Comparison of ENCODE assay signal across 8 cellular contexts in the genomic region with DNA sequence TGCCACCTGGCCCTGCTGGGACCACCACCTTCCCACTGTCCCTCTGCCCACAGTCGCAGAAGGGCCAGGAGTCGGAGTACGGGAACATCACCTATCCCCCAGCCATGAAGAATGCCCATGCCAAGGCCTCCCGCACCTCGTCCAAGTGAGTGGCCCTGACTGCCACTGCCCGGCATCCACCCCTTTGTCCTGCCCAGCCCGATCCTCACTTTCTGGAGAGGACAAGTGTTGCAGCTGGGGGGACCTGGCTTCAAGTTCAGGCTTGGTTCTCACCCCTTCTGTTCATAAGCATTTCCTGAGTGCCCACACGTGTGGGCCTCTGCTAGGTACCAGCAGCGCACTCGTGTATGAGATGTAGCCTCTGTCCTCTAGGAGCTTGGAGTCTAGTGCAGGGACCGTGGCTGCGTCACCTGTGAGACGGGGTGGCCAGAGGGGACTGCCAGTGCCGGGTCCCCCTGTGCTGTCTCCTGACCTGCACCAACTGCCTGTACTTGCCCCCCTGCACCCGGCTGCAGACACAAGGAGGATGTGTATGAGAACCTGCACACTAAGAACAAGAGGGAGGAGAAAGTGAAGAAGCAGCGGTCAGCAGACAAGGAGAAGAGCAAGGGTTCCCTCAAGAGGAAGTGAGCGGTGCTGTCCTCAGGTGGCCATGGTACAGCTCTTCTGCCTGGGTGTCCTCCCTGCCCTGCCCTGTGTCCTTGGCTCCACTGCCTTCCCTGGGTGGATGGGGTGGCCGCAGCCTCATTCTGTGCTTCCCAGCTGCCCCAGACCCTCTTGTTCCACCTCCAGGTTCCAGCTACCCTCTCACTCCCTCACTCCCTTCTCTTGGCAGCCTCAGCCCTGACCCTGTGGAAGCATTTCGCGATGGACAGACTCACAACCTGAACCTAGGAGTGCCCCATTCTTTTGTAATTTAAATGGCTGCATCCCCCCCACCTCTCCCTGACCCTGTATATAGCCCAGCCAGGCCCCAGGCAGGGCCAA. TPM values are rescaled to one million over a fixed set of nuclear protein-coding genes. Genes with fewer than 3 reads are reported as not detected.
DNase-seq lines count a peak whose midpoint lies in the region; TF ChIP-seq lines count a peak whose summit lies in the region.

No MANE protein-coding gene starts in this region.

- H3K23ac ChIP-seq in neuronal stem cell (ENCODE audit: low read depth, low read length, poor library complexity) = no peak overlapping the region

- peak overlapping the region; percentile 26 for H2AK5ac ChIP-seq in neuronal stem cell (ENCODE audit: low read depth, low read length)

- H3K27me3 ChIP-seq in cardiac muscle cell (no peaks in the 10 kb centered on the region), neuronal stem cell (ENCODE audit: control insufficient read depth in 3 of 3, insufficient read depth in 3 of 3, low read depth in 1 of 3, low read length in 3 of 3) (no peaks in the 10 kb centered on the region)

- H2BK120ac ChIP-seq in neuronal stem cell (ENCODE audit: low read depth, low read length) = peak overlapping the region; percentile 30

- peak overlapping the region; percentile 23 for H4K8ac ChIP-seq in neuronal stem cell (ENCODE audit: low read depth, low read length)

- no peaks in the 10 kb centered on the region for H3K9me3 ChIP-seq in cardiac muscle cell (ENCODE audit: low read depth)
- H3K9me3 ChIP-seq in neuronal stem cell (replicated peaks in 1 of 2; ENCODE audit: control insufficient read depth in 2 of 2, insufficient read depth in 1 of 2, low read depth in 1 of 2, low read length in 2 of 2) = no peaks in the 10 kb centered on the region

- no peak overlapping the region for H2BK5ac ChIP-seq in neuronal stem cell (ENCODE audit: low read length)

- no CpG with 5 or more reads among the region's 20 CpGs for WGBS in neuronal stem cell (ENCODE audit: extremely low coverage in 2 of 2, insufficient read length in 2 of 2, insufficient replicate concordance in 1 of 2), 2 donors

- no peaks in the 10 kb centered on the region for H3K79me1 ChIP-seq in neuronal stem cell (ENCODE audit: low read depth, low read length)

- H3K18ac ChIP-seq in neuronal stem cell (ENCODE audit: low read length) = peak overlapping the region; percentile 59

- H3K27ac ChIP-seq in cardiac muscle cell = no peak overlapping the region
- H3K27ac ChIP-seq in cingulate gyrus (ENCODE audit: low read depth, low read length) = peak overlapping the region; percentile 10
- H3K27ac ChIP-seq in neuronal stem cell (replicated peaks; ENCODE audit: low read length) = no peak overlapping the region

- H2BK15ac ChIP-seq in neuronal stem cell (ENCODE audit: low read length) = peak overlapping the region; percentile 12

- peak in 1 of 2 donors; percentile 51 for DNase-seq in cardiac muscle cell (ENCODE audit: low read depth in 1 of 2, low spot score in 1 of 2)
- no peak for DNase-seq in cardiac septum (ENCODE audit: low spot score)
- peak; percentile 69 for DNase-seq in OCI-M1 (lab: John Stamatoyannopoulos, UW)
- DNase-seq in neuronal stem cell (ENCODE audit: low spot score) = no peak
- no peak for DNase-seq in NCI-H510A (lab: John Stamatoyannopoulos, UW)
- DNase-seq in central memory CD4-positive, alpha-beta T cell = no peak
- DNase-seq in UCSD-AML1 (lab: John Stamatoyannopoulos, UW; ENCODE audit: unreplicated experiment) = no peak

- no peak overlapping the region for H2BK12ac ChIP-seq in neuronal stem cell (ENCODE audit: low read length)

- no peak overlapping the region for H3K4me2 ChIP-seq in neuronal stem cell (ENCODE audit: insufficient read depth, low read length, poor library complexity, severe bottlenecking)

- H3K36me3 ChIP-seq in cardiac muscle cell (peaks cover 4% of the 10 kb centered on the region), neuronal stem cell (replicated peaks in 1 of 2; ENCODE audit: control insufficient read depth in 2 of 2, insufficient read depth in 2 of 2, low read length in 2 of 2) (peaks cover 2 to 16% of the 10 kb centered on the region in 2 donors)

- H3K9ac ChIP-seq in neuronal stem cell (ENCODE audit: low read depth, low read length, poor library complexity) = peak overlapping the region; percentile 65

- TF ChIP-seq CTCF in cardiac muscle cell (IDR thresholded peaks at IDR 0.05; ENCODE audit: low read depth, low read length) = peak; percentile 25

- H3K4me1 ChIP-seq in cardiac muscle cell (ENCODE audit: low read depth) = peaks cover 13% of the 10 kb centered on the region
- H3K4me1 ChIP-seq in neuronal stem cell (ENCODE audit: control insufficient read depth in 2 of 2, insufficient read depth in 1 of 2, low read depth in 1 of 2, low read length in 2 of 2) = peaks cover 15 to 23% of the 10 kb centered on the region in 2 donors

- H2AFZ ChIP-seq in neuronal stem cell (ENCODE audit: low read length) = peak overlapping the region; percentile 2

- H3K4me3 ChIP-seq in cardiac muscle cell = no peak overlapping the region
- H3K4me3 ChIP-seq in neuronal stem cell (ENCODE audit: low read length in 2 of 2) = no peak overlapping the region

- H3K14ac ChIP-seq in neuronal stem cell (ENCODE audit: low read length) = no peak overlapping the region

- intact Hi-C loops in cardiac septum (cut with DNase I) = no loop called here

- peak overlapping the region; percentile 35 for H4K91ac ChIP-seq in neuronal stem cell (ENCODE audit: low read depth, low read length, poor library complexity)

- H3K4ac ChIP-seq in neuronal stem cell (ENCODE audit: low read length) = no peak overlapping the region

RNA-seq across cellular contexts. Expression of a gene that starts 9.4 kb away (rescaled TPM):
- total RNA-seq in cardiac muscle cell = 17.4 and 19.2 TPM in 2 replicates
- 25.2 and 28.4 TPM in 2 replicates for polyA plus RNA-seq in cardiac muscle cell
- 7.0 TPM for total RNA-seq in cardiac septum
- 3.2 TPM for polyA plus RNA-seq in neuronal stem cell (2013, experiment 1 of 2)
- polyA plus RNA-seq in neuronal stem cell (2013, experiment 2 of 2) = 2.7 TPM

RNA-seq across cellular contexts. Expression of a gene that starts 9.9 kb away (rescaled TPM):
- 350 and 388 TPM in 2 replicates for total RNA-seq in cardiac muscle cell
- polyA plus RNA-seq in cardiac muscle cell = 181 and 228 TPM in 2 replicates
- 125 TPM for total RNA-seq in cardiac septum
- polyA plus RNA-seq in neuronal stem cell (2013, experiment 1 of 2) = 315 TPM
- polyA plus RNA-seq in neuronal stem cell (2013, experiment 2 of 2) = 311 TPM

RNA-seq across cellular contexts. Expression of a gene that starts 10.1 kb away (rescaled TPM):
- total RNA-seq in cardiac muscle cell (15.7 and 21.5 TPM in 2 replicates), cardiac septum (32.7 TPM)
- 29.7 and 39.2 TPM in 2 replicates for polyA plus RNA-seq in cardiac muscle cell
- polyA plus RNA-seq in neuronal stem cell (2013, experiment 1 of 2) = 24.4 TPM
- polyA plus RNA-seq in neuronal stem cell (2013, experiment 2 of 2) = 24.2 TPM

RNA-seq across cellular contexts. Expression of a gene that starts 16.8 kb away (rescaled TPM):
- 260 and 307 TPM in 2 replicates for total RNA-seq in cardiac muscle cell
- polyA plus RNA-seq in cardiac muscle cell = 154 and 208 TPM in 2 replicates
- total RNA-seq in cardiac septum = 162 TPM
- polyA plus RNA-seq in neuronal stem cell (2013, experiment 1 of 2) = 511 TPM
- polyA plus RNA-seq in neuronal stem cell (2013, experiment 2 of 2) = 489 TPM

RNA-seq across cellular contexts. Expression of a gene that starts 17.0 kb away (rescaled TPM):
- total RNA-seq in cardiac muscle cell (not detected in 2 replicates), cardiac septum (not detected)
- polyA plus RNA-seq in cardiac muscle cell = not detected in 2 replicates
- polyA plus RNA-seq in neuronal stem cell (2013, experiment 1 of 2) = not detected
- polyA plus RNA-seq in neuronal stem cell (2013, experiment 2 of 2) = not detected
